In the genomic region with DNA sequence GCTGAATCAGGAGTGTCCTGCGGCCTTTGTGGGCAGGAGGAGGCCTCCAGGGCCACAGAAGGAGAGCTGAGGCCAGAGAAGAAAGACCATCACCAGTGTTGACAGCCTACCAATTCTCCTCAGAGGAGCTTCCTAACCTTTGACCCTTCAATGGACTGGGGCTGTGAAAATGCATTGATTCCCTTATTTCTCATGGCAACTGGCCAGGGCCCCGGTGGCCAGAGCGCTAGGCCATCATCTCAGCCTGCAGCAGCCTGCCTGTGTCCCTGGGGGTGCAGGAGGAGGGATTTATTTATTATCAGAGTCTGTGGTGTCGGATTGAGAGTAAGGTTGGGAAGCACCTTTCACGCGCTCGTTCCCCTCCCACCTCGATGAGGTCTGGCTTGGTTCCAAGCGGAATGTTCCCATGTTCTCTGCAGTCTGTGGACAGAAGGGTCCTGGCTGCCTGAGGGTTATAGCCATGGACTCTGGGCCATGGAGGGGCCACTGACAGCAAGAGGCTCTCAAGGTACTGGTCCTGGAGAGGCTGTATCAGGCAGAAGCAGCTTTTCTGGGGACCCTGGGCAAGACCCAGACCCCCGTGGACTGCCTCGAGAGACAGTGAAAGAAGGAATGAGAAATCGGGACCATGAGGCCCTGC, we compare ENCODE assay signal across 16 cellular contexts. TPM values are rescaled to one million over a fixed set of nuclear protein-coding genes. Genes with fewer than 3 reads are reported as not detected.
A peak's percentile ranks its signal among the peaks of the same experiment; 100 is the strongest.
DNase-seq lines count a peak whose midpoint lies in the region; ATAC-seq and TF ChIP-seq lines count a peak whose summit lies in the region.
"Had no signal": no experiment of that assay in that cellular context is flagged by ENCODE, and none has a peak within 500 bp of the region (broad histone marks: within the 10 kb centered on the region; RNA-seq: fewer than 3 reads in every experiment).

No MANE protein-coding gene starts in this region.

- no peaks in the 10 kb centered on the region for H3K9me3 ChIP-seq in spleen
- H3K9me3 ChIP-seq: SJSA1 had no signal

- no peak overlapping the region for H3K4me3 Mint-ChIP-seq in activated CD8-positive, alpha-beta memory T cell treated with anti-CD3 and anti-CD28 coated beads, Interleukin-2, amount 10 ng/mL, durations not matched to agents 7 days and 5 days
- no peak overlapping the region for H3K4me3 Mint-ChIP-seq in stimulated activated naive B cell treated with anti-CD40 and anti-IgM and Interleukin-4, amounts not matched to agents 10 μg/mL and 1 μg/mL and 100 μg/mL, for 72 hours
- H3K4me3 Mint-ChIP-seq: H9 had no signal

- ATAC-seq in activated CD8-positive, alpha-beta memory T cell treated with anti-CD3 and anti-CD28 coated beads, Interleukin-2, amount 10 ng/mL, durations not matched to agents 7 days and 5 days, result no peak
- ATAC-seq in left lobe of liver (peak; percentile 49), GM19452 (IDR thresholded peaks at IDR 0.05; ENCODE audit: unreplicated experiment) (no peak)
- no peak for ATAC-seq in stimulated activated naive B cell treated with anti-CD40 and anti-IgM and Interleukin-4, amounts not matched to agents 10 μg/mL and 1 μg/mL and 100 μg/mL, for 72 hours (replicated peaks)

- no peak for TF ChIP-seq CTCF in spleen (IDR thresholded peaks at IDR 0.05 in 8 of 11, conservative IDR thresholded peaks at IDR 0.05 in 3 of 11)

- 69 to 88% (median 77%) methylated on average over 8 to 12 of the region's 12 CpGs for WGBS in spleen, 5 donors

- no peak overlapping the region for H3K27ac ChIP-seq in spleen
- H3K27ac ChIP-seq: RWPE1, SJSA1 had no signal

- no peak for TF ChIP-seq POLR2A in spleen (IDR thresholded peaks at IDR 0.05)

- intact Hi-C loops in spleen (cut with DNase I; ENCODE audit: low total_unique reads), result no loop called here

- DNase-seq in activated CD8-positive, alpha-beta memory T cell treated with anti-CD3 and anti-CD28 coated beads, Interleukin-2, amount 10 ng/mL, durations not matched to agents 7 days and 5 days, result peak; percentile 36
- no peak for DNase-seq in activated CD8-positive, alpha-beta memory T cell treated with anti-CD3 and anti-CD28 coated beads, Interleukin-2, amount 50 U/mL, for 4 hours
- DNase-seq in NCI-H1092 treated with DMSO at 0.1 percent for 48 hours (lab: John Stamatoyannopoulos, UW), result peak; percentile 11
- DNase-seq in left lobe of liver (ENCODE audit: low spot score), result peak; percentile 61
- peak; percentile 54 for DNase-seq in spleen
- DNase-seq in stimulated activated naive B cell treated with anti-CD40 and anti-IgM and Interleukin-4, amounts not matched to agents 10 μg/mL and 1 μg/mL and 100 μg/mL, for 72 hours, result no peak
- DNase-seq in NCI-H510A (lab: John Stamatoyannopoulos, UW), result no peak
- DNase-seq: AML-193, H9, Kasumi-1, NCI-H1436 treated with DMSO at 0.1 percent for 48 hours, NCI-H524 treated with DMSO at 0.1 percent for 48 hours had no signal

- no peak overlapping the region for H3K4me3 ChIP-seq in spleen
- H3K4me3 ChIP-seq: SJSA1 had no signal

- H3K4me1 ChIP-seq in spleen, result peaks cover 0 to 9% (median 0%) of the 10 kb centered on the region in 6 donors
- H3K4me1 ChIP-seq: SJSA1 had no signal

- H3K9me3 Mint-ChIP-seq in activated CD8-positive, alpha-beta memory T cell treated with anti-CD3 and anti-CD28 coated beads, Interleukin-2, amount 10 ng/mL, durations not matched to agents 7 days and 5 days (ENCODE audit: low read depth), result no peaks in the 10 kb centered on the region
- no peaks in the 10 kb centered on the region for H3K9me3 Mint-ChIP-seq in stimulated activated naive B cell treated with anti-CD40 and anti-IgM and Interleukin-4, amounts not matched to agents 10 μg/mL and 1 μg/mL and 100 μg/mL, for 72 hours
- H3K9me3 Mint-ChIP-seq: H9 had no signal

- H3K36me3 ChIP-seq in spleen, result no peaks in the 10 kb centered on the region
- H3K36me3 ChIP-seq: SJSA1 had no signal

- no peak overlapping the region for H3K27ac Mint-ChIP-seq in activated CD8-positive, alpha-beta memory T cell treated with anti-CD3 and anti-CD28 coated beads, Interleukin-2, amount 10 ng/mL, durations not matched to agents 7 days and 5 days
- no peak overlapping the region for H3K27ac Mint-ChIP-seq in stimulated activated naive B cell treated with anti-CD40 and anti-IgM and Interleukin-4, amounts not matched to agents 10 μg/mL and 1 μg/mL and 100 μg/mL, for 72 hours
- H3K27ac Mint-ChIP-seq: H9 had no signal

- H3K36me3 Mint-ChIP-seq in activated CD8-positive, alpha-beta memory T cell treated with anti-CD3 and anti-CD28 coated beads, Interleukin-2, amount 10 ng/mL, durations not matched to agents 7 days and 5 days, result no peaks in the 10 kb centered on the region
- no peaks in the 10 kb centered on the region for H3K36me3 Mint-ChIP-seq in stimulated activated naive B cell treated with anti-CD40 and anti-IgM and Interleukin-4, amounts not matched to agents 10 μg/mL and 1 μg/mL and 100 μg/mL, for 72 hours

- CTCF ChIA-PET in activated CD8-positive, alpha-beta memory T cell treated with anti-CD3 and anti-CD28 coated beads, Interleukin-2, amount 10 ng/mL, durations not matched to agents 7 days and 5 days (lab: Charles Lee), result interaction anchor here (0.9 kb wide), 1 partner anchor 99 kb away, joined by 3 read pairs; no protein-coding TSS in a partner anchor

- peaks cover 3% of the 10 kb centered on the region for H3K4me1 Mint-ChIP-seq in activated CD8-positive, alpha-beta memory T cell treated with anti-CD3 and anti-CD28 coated beads, Interleukin-2, amount 10 ng/mL, durations not matched to agents 7 days and 5 days
- peaks cover 5 to 29% of the 10 kb centered on the region in 2 donors for H3K4me1 Mint-ChIP-seq in stimulated activated naive B cell treated with anti-CD40 and anti-IgM and Interleukin-4, amounts not matched to agents 10 μg/mL and 1 μg/mL and 100 μg/mL, for 72 hours

- H3K27me3 Mint-ChIP-seq in activated CD8-positive, alpha-beta memory T cell treated with anti-CD3 and anti-CD28 coated beads, Interleukin-2, amount 10 ng/mL, durations not matched to agents 7 days and 5 days, result no peaks in the 10 kb centered on the region
- H3K27me3 Mint-ChIP-seq in stimulated activated naive B cell treated with anti-CD40 and anti-IgM and Interleukin-4, amounts not matched to agents 10 μg/mL and 1 μg/mL and 100 μg/mL, for 72 hours, result no peaks in the 10 kb centered on the region

- no peaks in the 10 kb centered on the region for H3K27me3 ChIP-seq in spleen (replicated peaks in 1 of 7)
- H3K27me3 ChIP-seq: SJSA1 had no signal

RNA-seq across cellular contexts. Expression of a gene that starts 53.8 kb away (rescaled TPM):
- total RNA-seq in activated CD8-positive, alpha-beta memory T cell treated with anti-CD3 and anti-CD28 coated beads, Interleukin-2, amount 10 ng/mL, durations not matched to agents 7 days and 5 days, result not detected
- total RNA-seq in left lobe of liver (0.05 TPM), spleen (under 1 TPM in 5 of 7 donors, not detected in 2; 0.07 to 0.36 (median 0.19) TPM)
- polyA plus RNA-seq in spleen, result under 1 TPM; 0.10 to 0.33 (median 0.23) TPM
- total RNA-seq: OCI-LY7 had no signal

RNA-seq across cellular contexts. Expression of a gene that starts 59.4 kb away (rescaled TPM):
- total RNA-seq in activated CD8-positive, alpha-beta memory T cell treated with anti-CD3 and anti-CD28 coated beads, Interleukin-2, amount 10 ng/mL, durations not matched to agents 7 days and 5 days, result 100 to 1,000 TPM; 105 to 152 TPM
- total RNA-seq in left lobe of liver (28.6 TPM), spleen (100 to 1,000 TPM in 2 of 7 donors, 10 to 100 TPM in 5; 60.0 to 123 (median 68.8) TPM)
- polyA plus RNA-seq in spleen, result 100 to 1,000 TPM in 1 of 3 donors, 10 to 100 TPM in 2; 57.2 to 106 (median 71.9) TPM

Comparison
In these comparisons a context has a peak if more than half of its experiments do, and no peak if none do; other contexts are left out.
1. DNase-seq: peak in activated CD8-positive, alpha-beta memory T cell treated with anti-CD3 and anti-CD28 coated beads, Interleukin-2, amount 10 ng/mL, durations not matched to agents 7 days and 5 days (single experiment), NCI-H1092 treated with DMSO at 0.1 percent for 48 hours (single experiment), left lobe of liver (single experiment) and spleen (single experiment); none in activated CD8-positive, alpha-beta memory T cell treated with anti-CD3 and anti-CD28 coated beads, Interleukin-2, amount 50 U/mL, for 4 hours (single experiment), stimulated activated naive B cell treated with anti-CD40 and anti-IgM and Interleukin-4, amounts not matched to agents 10 μg/mL and 1 μg/mL and 100 μg/mL, for 72 hours (single experiment) and NCI-H510A (single experiment).